In the genomic region with DNA sequence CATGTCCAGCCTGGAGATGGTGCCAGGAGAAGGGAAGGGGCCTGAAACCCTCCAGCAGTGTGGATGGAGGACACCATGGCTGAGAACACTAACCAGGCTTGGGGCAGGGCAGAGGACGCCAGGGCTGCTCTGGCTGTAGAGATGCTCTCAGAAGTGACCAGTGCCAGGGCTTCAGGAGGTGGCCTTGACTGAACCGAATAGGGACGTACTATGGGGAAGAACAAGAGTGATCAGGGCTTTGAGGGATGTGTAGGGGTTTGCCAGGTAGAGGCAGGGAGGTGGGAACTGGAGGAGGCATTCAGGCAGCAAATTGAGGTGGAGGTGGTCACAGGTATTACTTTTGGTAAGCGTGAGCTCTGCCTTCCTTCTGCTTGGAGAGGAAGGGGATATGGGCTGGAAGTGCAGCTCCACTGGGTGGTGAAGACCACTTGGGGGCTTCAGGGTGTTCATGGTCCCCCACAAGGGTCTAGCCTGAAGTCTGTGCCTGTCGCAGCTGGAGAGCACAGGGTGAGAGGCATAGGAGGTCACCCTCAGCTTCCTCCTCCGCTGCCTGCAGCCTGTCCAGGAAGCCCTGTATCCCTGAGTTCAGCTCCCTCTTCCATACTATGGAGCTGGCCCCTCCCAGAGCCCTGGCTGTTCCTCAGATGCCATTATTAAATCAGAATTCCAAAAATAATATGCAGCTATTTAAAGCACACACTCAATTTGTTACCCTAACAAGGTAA, we compare ENCODE assay signal across 1 cellular context.
TF ChIP-seq lines count a peak whose summit lies in the region.

No MANE protein-coding gene starts in this region.

TF ChIP-seq in HepG2, 621 proteins besides CTCF, POLR2A, EP300 and RAD21:
- TF ChIP-seq ZNF460 (CRISPR knock-in tag; IDR thresholded peaks at IDR 0.05; ENCODE audit: borderline replicate concordance) (no peak), ZNF329 (CRISPR knock-in tag; IDR thresholded peaks at IDR 0.05; ENCODE audit: low read depth) (no peak), MEIS2 (CRISPR knock-in tag; IDR thresholded peaks at IDR 0.05) (no peak), TARDBP (CRISPR knock-in tag; IDR thresholded peaks at IDR 0.05) (no peak), HNRNPL (IDR thresholded peaks at IDR 0.05; ENCODE audit: low read depth, low read length) (no peak), ZNF530 (CRISPR knock-in tag; IDR thresholded peaks at IDR 0.05; ENCODE audit: low read depth) (no peak), ZNF580 (CRISPR knock-in tag; IDR thresholded peaks at IDR 0.05; ENCODE audit: borderline replicate concordance, low read depth) (no peak), HOXA5 (CRISPR knock-in tag; IDR thresholded peaks at IDR 0.05) (no peak), TOPORS (CRISPR knock-in tag; IDR thresholded peaks at IDR 0.05) (no peak), ZNF816 (CRISPR knock-in tag; IDR thresholded peaks at IDR 0.05; ENCODE audit: borderline replicate concordance) (no peak), ZNF619 (CRISPR knock-in tag; IDR thresholded peaks at IDR 0.05) (no peak), ZFP91 (CRISPR knock-in tag; IDR thresholded peaks at IDR 0.05; ENCODE audit: borderline replicate concordance) (no peak), MYNN (CRISPR knock-in tag; IDR thresholded peaks at IDR 0.05; ENCODE audit: low read depth) (no peak), MEF2D (CRISPR knock-in tag; IDR thresholded peaks at IDR 0.05) (no peak)
- TF ChIP-seq, protein P1, sequence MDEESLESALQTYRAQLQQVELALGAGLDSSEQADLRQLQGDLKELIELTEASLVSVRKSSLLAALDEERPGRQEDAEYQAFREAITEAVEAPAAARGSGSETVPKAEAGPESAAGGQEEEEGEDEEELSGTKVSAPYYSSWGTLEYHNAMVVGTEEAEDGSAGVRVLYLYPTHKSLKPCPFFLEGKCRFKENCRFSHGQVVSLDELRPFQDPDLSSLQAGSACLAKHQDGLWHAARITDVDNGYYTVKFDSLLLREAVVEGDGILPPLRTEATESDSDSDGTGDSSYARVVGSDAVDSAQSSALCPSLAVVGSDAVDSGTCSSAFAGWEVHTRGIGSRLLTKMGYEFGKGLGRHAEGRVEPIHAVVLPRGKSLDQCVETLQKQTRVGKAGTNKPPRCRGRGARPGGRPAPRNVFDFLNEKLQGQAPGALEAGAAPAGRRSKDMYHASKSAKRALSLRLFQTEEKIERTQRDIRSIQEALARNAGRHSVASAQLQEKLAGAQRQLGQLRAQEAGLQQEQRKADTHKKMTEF (CRISPR knock-in tag; IDR thresholded peaks at IDR 0.05), result no peak
- TF ChIP-seq, protein P2, sequence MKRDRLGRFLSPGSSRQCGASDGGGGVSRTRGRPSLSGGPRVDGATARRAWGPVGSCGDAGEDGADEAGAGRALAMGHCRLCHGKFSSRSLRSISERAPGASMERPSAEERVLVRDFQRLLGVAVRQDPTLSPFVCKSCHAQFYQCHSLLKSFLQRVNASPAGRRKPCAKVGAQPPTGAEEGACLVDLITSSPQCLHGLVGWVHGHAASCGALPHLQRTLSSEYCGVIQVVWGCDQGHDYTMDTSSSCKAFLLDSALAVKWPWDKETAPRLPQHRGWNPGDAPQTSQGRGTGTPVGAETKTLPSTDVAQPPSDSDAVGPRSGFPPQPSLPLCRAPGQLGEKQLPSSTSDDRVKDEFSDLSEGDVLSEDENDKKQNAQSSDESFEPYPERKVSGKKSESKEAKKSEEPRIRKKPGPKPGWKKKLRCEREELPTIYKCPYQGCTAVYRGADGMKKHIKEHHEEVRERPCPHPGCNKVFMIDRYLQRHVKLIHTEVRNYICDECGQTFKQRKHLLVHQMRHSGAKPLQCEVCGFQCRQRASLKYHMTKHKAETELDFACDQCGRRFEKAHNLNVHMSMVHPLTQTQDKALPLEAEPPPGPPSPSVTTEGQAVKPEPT (CRISPR knock-in tag; IDR thresholded peaks at IDR 0.05; ENCODE audit: low read depth), result no peak
- TF ChIP-seq, protein P3, sequence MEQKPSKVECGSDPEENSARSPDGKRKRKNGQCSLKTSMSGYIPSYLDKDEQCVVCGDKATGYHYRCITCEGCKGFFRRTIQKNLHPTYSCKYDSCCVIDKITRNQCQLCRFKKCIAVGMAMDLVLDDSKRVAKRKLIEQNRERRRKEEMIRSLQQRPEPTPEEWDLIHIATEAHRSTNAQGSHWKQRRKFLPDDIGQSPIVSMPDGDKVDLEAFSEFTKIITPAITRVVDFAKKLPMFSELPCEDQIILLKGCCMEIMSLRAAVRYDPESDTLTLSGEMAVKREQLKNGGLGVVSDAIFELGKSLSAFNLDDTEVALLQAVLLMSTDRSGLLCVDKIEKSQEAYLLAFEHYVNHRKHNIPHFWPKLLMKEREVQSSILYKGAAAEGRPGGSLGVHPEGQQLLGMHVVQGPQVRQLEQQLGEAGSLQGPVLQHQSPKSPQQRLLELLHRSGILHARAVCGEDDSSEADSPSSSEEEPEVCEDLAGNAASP (CRISPR knock-in tag; IDR thresholded peaks at IDR 0.05; ENCODE audit: borderline replicate concordance), result no peak
